11 cellular contexts compared by ENCODE assay signal in genomic region chr9:130846487-130847305, GRCh38. TPM values are rescaled to one million over a fixed set of nuclear protein-coding genes. Genes with fewer than 3 reads are reported as not detected.
DNase-seq lines count a peak whose midpoint lies in the region; ATAC-seq, FAIRE-seq and TF ChIP-seq lines count a peak whose summit lies in the region.
"Had no signal": no experiment of that assay in that cellular context is flagged by ENCODE, and none has a peak within 500 bp of the region (broad histone marks: within the 10 kb centered on the region; RNA-seq: fewer than 3 reads in every experiment).

No MANE protein-coding gene starts in this region.

- H3K9me3 ChIP-seq in endodermal cell (ENCODE audit: control insufficient read depth, low read length) = no peaks in the 10 kb centered on the region

- no peaks in the 10 kb centered on the region for H3K27me3 ChIP-seq in endodermal cell (ENCODE audit: control insufficient read depth, insufficient read depth, low read length, poor library complexity, severe bottlenecking)

- H3K4me3 Mint-ChIP-seq in endodermal cell = no peak overlapping the region
- no peak overlapping the region for H3K4me3 Mint-ChIP-seq in activated T-cell treated with anti-CD3 and anti-CD28 coated beads, Interleukin-2, amount 50 U/mL, for 72 hours
- H3K4me3 Mint-ChIP-seq: stimulated activated naive CD8-positive, alpha-beta T cell treated with anti-CD3 and anti-CD28 coated beads, Interleukin-15, amount 100 ng/mL, for 72 hours had no signal

- H3K4me3 ChIP-seq in endodermal cell (ENCODE audit: low read length) = no peak overlapping the region

- H3K27ac Mint-ChIP-seq in endodermal cell = peak overlapping the region; percentile 83
- no peak overlapping the region for H3K27ac Mint-ChIP-seq in activated T-cell treated with anti-CD3 and anti-CD28 coated beads, Interleukin-2, amount 50 U/mL, for 72 hours
- H3K27ac Mint-ChIP-seq: stimulated activated naive CD8-positive, alpha-beta T cell treated with anti-CD3 and anti-CD28 coated beads, Interleukin-15, amount 100 ng/mL, for 72 hours had no signal

- no peak for TF ChIP-seq CTCF in endodermal cell (conservative IDR thresholded peaks at IDR 0.05)

- DNase-seq in DMS 273 (lab: John Stamatoyannopoulos, UW; ENCODE audit: unreplicated experiment) (peak; percentile 47), DMS 273 treated with DMSO at 0.1 percent for 48 hours (lab: John Stamatoyannopoulos, UW) (no peak), endodermal cell (peak; percentile 49), midbrain (lab: John Stamatoyannopoulos, UW) (peak; percentile 50), urothelium cell line (ENCODE audit: low spot score) (peak; percentile 62), SW480 (ENCODE audit: low spot score) (no peak)
- DNase-seq in activated T-cell treated with anti-CD3 and anti-CD28 coated beads, Interleukin-2, amount 50 U/mL, for 72 hours = no peak
- DNase-seq: stimulated activated naive CD8-positive, alpha-beta T cell treated with anti-CD3 and anti-CD28 coated beads, Interleukin-15, amount 100 ng/mL, for 72 hours had no signal

- H3K9me3 Mint-ChIP-seq in endodermal cell = no peaks in the 10 kb centered on the region
- no peaks in the 10 kb centered on the region for H3K9me3 Mint-ChIP-seq in activated T-cell treated with anti-CD3 and anti-CD28 coated beads, Interleukin-2, amount 50 U/mL, for 72 hours
- H3K9me3 Mint-ChIP-seq: stimulated activated naive CD8-positive, alpha-beta T cell treated with anti-CD3 and anti-CD28 coated beads, Interleukin-15, amount 100 ng/mL, for 72 hours had no signal

- WGBS in endodermal cell (ENCODE audit: insufficient coverage in 1 of 2, insufficient read length in 1 of 2), 2 experiments = 79 to 85% methylated on average over 9 to 12 of the region's 12 CpGs

- no peak for FAIRE-seq in urothelium cell line (lab: Jason Lieb, UNC)

- peak overlapping the region; percentile 80 for H3K27ac ChIP-seq in endodermal cell (ENCODE audit: low read depth, low read length)
- H3K27ac ChIP-seq: 22Rv1 had no signal

- H3K4me1 ChIP-seq in endodermal cell (ENCODE audit: control insufficient read depth, insufficient read depth, low read length) = peaks cover 5% of the 10 kb centered on the region

- H3K27me3 Mint-ChIP-seq in endodermal cell (ENCODE audit: insufficient read depth) = no peaks in the 10 kb centered on the region
- H3K27me3 Mint-ChIP-seq in activated T-cell treated with anti-CD3 and anti-CD28 coated beads, Interleukin-2, amount 50 U/mL, for 72 hours (ENCODE audit: low read depth) = no peaks in the 10 kb centered on the region
- H3K27me3 Mint-ChIP-seq: stimulated activated naive CD8-positive, alpha-beta T cell treated with anti-CD3 and anti-CD28 coated beads, Interleukin-15, amount 100 ng/mL, for 72 hours had no signal

- H3K36me3 Mint-ChIP-seq in endodermal cell (ENCODE audit: low read depth) = peaks cover 11% of the 10 kb centered on the region
- H3K36me3 Mint-ChIP-seq in activated T-cell treated with anti-CD3 and anti-CD28 coated beads, Interleukin-2, amount 50 U/mL, for 72 hours (ENCODE audit: insufficient read depth in 2 of 2) = peaks cover 0 to 1% of the 10 kb centered on the region in 2 donors

- H3K36me3 ChIP-seq in endodermal cell (ENCODE audit: control insufficient read depth, insufficient read depth, low read length) = peaks cover 5% of the 10 kb centered on the region

- no peak for ATAC-seq in activated T-cell treated with anti-CD3 and anti-CD28 coated beads, Interleukin-2, amount 50 U/mL, for 72 hours (replicated peaks in 1 of 2)
- ATAC-seq in HG03432 (IDR thresholded peaks at IDR 0.05; ENCODE audit: unreplicated experiment) = no peak
- ATAC-seq: stimulated activated naive CD8-positive, alpha-beta T cell treated with anti-CD3 and anti-CD28 coated beads, Interleukin-15, amount 100 ng/mL, for 72 hours had no signal

- no peak overlapping the region for H3K9ac ChIP-seq in endodermal cell (ENCODE audit: extremely low read depth, low read length, poor library complexity, severe bottlenecking)

- H3K4me1 Mint-ChIP-seq in endodermal cell = peaks cover 32% of the 10 kb centered on the region
- H3K4me1 Mint-ChIP-seq in activated T-cell treated with anti-CD3 and anti-CD28 coated beads, Interleukin-2, amount 50 U/mL, for 72 hours (ENCODE audit: low read depth) = peaks cover 18% of the 10 kb centered on the region

RNA-seq across cellular contexts. Expression of gene ABL1, which starts 11.6 kb away (rescaled TPM):
- total RNA-seq in endodermal cell = 10 to 100 TPM; 78.8 to 94.1 TPM
- 62.3 TPM for polyA plus RNA-seq in endodermal cell (2013, experiment 1 of 2)
- 60.4 TPM for polyA plus RNA-seq in endodermal cell (2013, experiment 2 of 2)
- total RNA-seq in activated T-cell treated with anti-CD3 and anti-CD28 coated beads, Interleukin-2, amount 50 U/mL, for 72 hours = 10 to 100 TPM; 36.5 to 39.9 TPM

RNA-seq across cellular contexts. Expression of gene QRFP, which starts 49.9 kb away (rescaled TPM):
- not detected for total RNA-seq in endodermal cell
- polyA plus RNA-seq in endodermal cell (2013, experiment 1 of 2) = not detected
- not detected for polyA plus RNA-seq in endodermal cell (2013, experiment 2 of 2)
- not detected for total RNA-seq in activated T-cell treated with anti-CD3 and anti-CD28 coated beads, Interleukin-2, amount 50 U/mL, for 72 hours
- total RNA-seq: glomerular endothelial cell had no signal

Comparison
In these comparisons a context has a peak if more than half of its experiments do, and no peak if none do; other contexts are left out.
1. DNase-seq: peak in DMS 273 (single experiment), endodermal cell (single experiment), midbrain (single experiment) and urothelium cell line (single experiment); none in DMS 273 treated with DMSO at 0.1 percent for 48 hours (single experiment), activated T-cell treated with anti-CD3 and anti-CD28 coated beads, Interleukin-2, amount 50 U/mL, for 72 hours (0 of 2) and SW480 (single experiment).